In the genomic region with DNA sequence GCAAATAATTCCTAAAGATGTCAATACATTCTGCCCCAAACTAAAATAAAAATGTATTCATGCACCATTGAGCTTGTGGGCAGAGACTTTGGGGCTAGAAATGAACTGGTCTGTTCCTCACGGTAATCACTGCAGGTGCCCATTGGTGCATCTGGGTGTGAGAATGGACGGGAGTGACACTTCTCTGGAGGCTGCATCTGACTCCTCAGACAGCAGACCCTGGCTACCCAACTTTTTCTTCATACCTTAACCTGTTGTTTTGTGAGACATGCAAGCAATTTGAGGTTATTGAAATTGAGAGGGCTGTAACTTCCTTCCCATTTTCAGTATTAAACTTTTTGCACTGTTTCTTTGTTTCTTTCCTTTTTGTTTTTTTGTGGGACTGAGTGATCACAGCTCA, we compare ENCODE assay signal across 17 cellular contexts.
DNase-seq lines count a peak whose midpoint lies in the region; ATAC-seq and TF ChIP-seq lines count a peak whose summit lies in the region.
"Had no signal": no experiment of that assay in that cellular context is flagged by ENCODE, and none has a peak within 500 bp of the region (broad histone marks: within the 10 kb centered on the region; RNA-seq: fewer than 3 reads in every experiment).

No MANE protein-coding gene starts in this region.

- H3F3A ChIP-seq in PC-9 (ENCODE audit: insufficient read depth, low read depth): no peaks in the 10 kb centered on the region

- H3K27me3 ChIP-seq in adrenal gland: no peaks in the 10 kb centered on the region
- peaks cover 29% of the 10 kb centered on the region for H3K27me3 ChIP-seq in PC-9 (ENCODE audit: insufficient read depth, low read depth)

- H3K9me2 ChIP-seq in PC-9 (ENCODE audit: insufficient read depth): no peaks in the 10 kb centered on the region

- DNase-seq in adrenal gland: no peak
- no peak for DNase-seq in NOMO-1 treated with dmso at 0.1 percent for 144 hours (lab: John Stamatoyannopoulos, UW; ENCODE audit: unreplicated experiment)
- DNase-seq in NCI-H187 treated with DMSO at 0.1 percent for 48 hours (lab: John Stamatoyannopoulos, UW): no peak
- no peak for DNase-seq in PC-9
- DNase-seq: activated CD4-positive, alpha-beta T cell treated with anti-CD3 and anti-CD28 coated beads for 1 hour; activated effector memory CD4-positive, alpha-beta T cell treated with Interleukin-2 at 50 U/mL for 16 hours; hypothalamus; NCI-H1105; NCI-H524; nucleus accumbens had no signal

- H2AFZ ChIP-seq in PC-9: no peak overlapping the region; the same call in 1 of the 2 replicates

- H3K36me3 ChIP-seq in adrenal gland (replicated peaks in 1 of 2) (no peaks in the 10 kb centered on the region), PC-9 (ENCODE audit: low read depth) (no peaks in the 10 kb centered on the region)
- H3K36me3 ChIP-seq: SJSA1 had no signal

- BruUV-seq in PC-9 (replicated peaks; lab: Mats Ljungman, UMichigan): no TSS peak

- no peaks in the 10 kb centered on the region for H4K20me1 ChIP-seq in PC-9 (ENCODE audit: insufficient read depth)

- H3K27ac ChIP-seq in adrenal gland (no peak overlapping the region), PC-9 (no peak overlapping the region)
- H3K27ac ChIP-seq: SJSA1 had no signal

- no peaks in the 10 kb centered on the region for H3K9me3 ChIP-seq in adrenal gland (replicated peaks in 1 of 3)
- no peaks in the 10 kb centered on the region for H3K9me3 ChIP-seq in PC-9 (ENCODE audit: insufficient read depth, low read depth)
- H3K9me3 ChIP-seq: SJSA1 had no signal

- no peak for TF ChIP-seq POLR2A in adrenal gland (IDR thresholded peaks at IDR 0.05)

- no peaks in the 10 kb centered on the region for H3K79me2 ChIP-seq in PC-9 (ENCODE audit: low read depth)

- H3K4me3 ChIP-seq in adrenal gland (no peak overlapping the region), PC-9 (no peak overlapping the region)
- H3K4me3 ChIP-seq: lung, SJSA1, smooth muscle cell had no signal

- CTCF ChIA-PET in PC-9 (lab: Charles Lee): no interaction called here

- ATAC-seq in GM18502 (IDR thresholded peaks at IDR 0.05; ENCODE audit: poor library complexity, unreplicated experiment): peak; percentile 42
- peak; percentile 45 for ATAC-seq in GM19467 (IDR thresholded peaks at IDR 0.05; ENCODE audit: unreplicated experiment)
- peak; percentile 39 for ATAC-seq in HG02884 (IDR thresholded peaks at IDR 0.05; ENCODE audit: unreplicated experiment)
- peak; percentile 29 for ATAC-seq in HG03558 (IDR thresholded peaks at IDR 0.05; ENCODE audit: extremely low read depth, unreplicated experiment)

- intact Hi-C loops in adrenal gland (cut with DNase I) (no loop called here), PC-9 (cut with micrococcal nuclease; ENCODE audit: unreplicated experiment) (no loop called here)

- POLR2A ChIA-PET in PC-9 (lab: Charles Lee; ENCODE audit: unreplicated experiment): no interaction called here

- TF ChIP-seq CTCF in adrenal gland (IDR thresholded peaks at IDR 0.05) (no peak), PC-9 (conservative IDR thresholded peaks at IDR 0.05) (no peak)

- 89 to 93% (median 92%) methylated on average over 2 of the region's 2 CpGs for WGBS in adrenal gland, 4 donors

- H3K4me1 ChIP-seq in adrenal gland (replicated peaks in 1 of 2) (peaks cover 0 to 9% of the 10 kb centered on the region in 2 donors), PC-9 (replicated peaks; ENCODE audit: insufficient read depth) (no peaks in the 10 kb centered on the region)

- no peak overlapping the region for H3K4me2 ChIP-seq in PC-9
- H3K4me2 ChIP-seq: smooth muscle cell had no signal
